8 cellular contexts compared by ENCODE assay signal in the genomic region with DNA sequence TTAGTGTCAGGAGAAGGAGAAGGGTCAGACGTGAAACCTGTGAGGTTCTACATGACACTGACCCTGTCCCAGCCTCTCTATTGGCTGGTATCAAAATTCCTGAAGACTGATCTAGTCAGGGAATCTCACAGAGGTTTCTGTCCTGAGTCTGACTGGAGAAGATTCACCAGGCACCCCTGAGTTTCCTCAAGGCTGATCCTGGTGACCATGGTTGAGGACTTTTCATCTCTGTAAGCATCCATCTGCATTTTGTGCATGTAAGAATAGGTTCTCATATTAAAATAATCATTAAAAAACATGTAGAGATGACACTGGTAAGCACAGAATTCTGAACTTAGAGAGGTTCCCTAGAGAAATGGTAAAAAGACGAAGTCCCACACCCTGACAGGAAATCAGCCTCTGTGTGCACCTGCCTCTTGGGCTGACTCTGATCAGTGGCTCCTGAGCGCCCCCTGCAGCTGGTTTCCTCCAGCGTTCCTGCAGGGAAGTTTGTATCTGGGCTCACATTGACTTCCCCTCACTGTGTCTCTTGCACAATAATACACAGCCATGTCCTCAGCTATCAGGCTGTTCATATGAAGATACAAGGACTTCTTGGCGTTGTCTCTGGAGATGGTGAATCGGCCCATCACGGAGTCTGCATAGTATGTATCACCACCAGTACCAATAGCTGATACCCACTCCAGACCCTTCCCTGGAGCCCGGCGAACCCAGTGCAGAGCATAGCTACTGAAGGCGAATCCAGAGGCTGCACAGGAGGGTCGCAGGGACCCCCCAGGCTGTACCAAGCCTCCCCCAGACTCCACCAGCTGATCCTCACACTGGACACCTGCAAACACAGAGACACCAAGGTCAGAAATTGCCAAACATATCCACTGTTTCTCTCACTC.
DNase-seq lines count a peak whose midpoint lies in the region; ATAC-seq and TF ChIP-seq lines count a peak whose summit lies in the region.

No MANE protein-coding gene starts in this region.

- H3K27me3 ChIP-seq in lower lobe of right lung (ENCODE audit: low read depth) = no peaks in the 10 kb centered on the region
- no peaks in the 10 kb centered on the region for H3K27me3 ChIP-seq in upper lobe of left lung

- no peak for ATAC-seq in lower lobe of right lung
- ATAC-seq in upper lobe of left lung (ENCODE audit: low FRiP score in 2 of 2) = no peak
- no peak for ATAC-seq in HG02884 (IDR thresholded peaks at IDR 0.05; ENCODE audit: unreplicated experiment)
- no peak for ATAC-seq in GM21360 (IDR thresholded peaks at IDR 0.05; ENCODE audit: unreplicated experiment)

- H3K4me1 ChIP-seq in lower lobe of right lung (no peaks in the 10 kb centered on the region), upper lobe of left lung (no peaks in the 10 kb centered on the region)

- no peak for TF ChIP-seq POLR2A in upper lobe of left lung (IDR thresholded peaks at IDR 0.05)

- H3K27ac ChIP-seq in KOPT-K1 (ENCODE audit: low read depth, low read length, poor library complexity, severe bottlenecking) = peak overlapping the region; percentile 71
- no peak overlapping the region for H3K27ac ChIP-seq in lower lobe of right lung
- H3K27ac ChIP-seq in upper lobe of left lung = no peak overlapping the region

- H3K36me3 ChIP-seq in KOPT-K1 (ENCODE audit: insufficient read depth, low read length) = no peaks in the 10 kb centered on the region
- no peaks in the 10 kb centered on the region for H3K36me3 ChIP-seq in lower lobe of right lung
- no peaks in the 10 kb centered on the region for H3K36me3 ChIP-seq in upper lobe of left lung

- TF ChIP-seq CTCF in lower lobe of right lung (IDR thresholded peaks at IDR 0.05) = peak; percentile 26
- TF ChIP-seq CTCF in upper lobe of left lung (IDR thresholded peaks at IDR 0.05) = peak in 4 of 6 experiments; percentile 23 to 42 (median 32)

- DNase-seq in AML-193 (lab: John Stamatoyannopoulos, UW) (peak; percentile 75 to 76), lower lobe of right lung (peak; percentile 72), upper lobe of left lung (peak in 1 of 2 donors; percentile 40), AG08396 (ENCODE audit: low spot score) (no peak)
- DNase-seq in activated CD4-positive, alpha-beta T cell treated with anti-CD3 and anti-CD28 coated beads, Interleukin-2, amount 50 U/mL, for 24 hours (ENCODE audit: low read depth in 1 of 2, low spot score in 1 of 2) = peak; percentile 74 to 78

- 42 to 54% methylated on average over 9 to 11 of the region's 11 CpGs for WGBS in upper lobe of left lung, 2 donors

- H3K4me3 ChIP-seq in lower lobe of right lung (no peak overlapping the region), upper lobe of left lung (no peak overlapping the region)

- H3K9me3 ChIP-seq in KOPT-K1 (ENCODE audit: insufficient read depth, low read length, poor library complexity, severe bottlenecking) (no peaks in the 10 kb centered on the region), lower lobe of right lung (no peaks in the 10 kb centered on the region), upper lobe of left lung (no peaks in the 10 kb centered on the region)

- intact Hi-C loops in lower lobe of right lung (cut with DNase I) = no loop called here

- no peak for TF ChIP-seq EP300 in upper lobe of left lung (IDR thresholded peaks at IDR 0.05)
